1 cellular context compared by ENCODE assay signal in genomic region chr3:43695443-43695842, GRCh38.
TF ChIP-seq lines count a peak whose summit lies in the region.

No MANE protein-coding gene starts in this region.

TF ChIP-seq in K562, 482 proteins besides CTCF, POLR2A, EP300 and RAD21 (continued from another document and continues in another):
- TF ChIP-seq, protein P1, sequence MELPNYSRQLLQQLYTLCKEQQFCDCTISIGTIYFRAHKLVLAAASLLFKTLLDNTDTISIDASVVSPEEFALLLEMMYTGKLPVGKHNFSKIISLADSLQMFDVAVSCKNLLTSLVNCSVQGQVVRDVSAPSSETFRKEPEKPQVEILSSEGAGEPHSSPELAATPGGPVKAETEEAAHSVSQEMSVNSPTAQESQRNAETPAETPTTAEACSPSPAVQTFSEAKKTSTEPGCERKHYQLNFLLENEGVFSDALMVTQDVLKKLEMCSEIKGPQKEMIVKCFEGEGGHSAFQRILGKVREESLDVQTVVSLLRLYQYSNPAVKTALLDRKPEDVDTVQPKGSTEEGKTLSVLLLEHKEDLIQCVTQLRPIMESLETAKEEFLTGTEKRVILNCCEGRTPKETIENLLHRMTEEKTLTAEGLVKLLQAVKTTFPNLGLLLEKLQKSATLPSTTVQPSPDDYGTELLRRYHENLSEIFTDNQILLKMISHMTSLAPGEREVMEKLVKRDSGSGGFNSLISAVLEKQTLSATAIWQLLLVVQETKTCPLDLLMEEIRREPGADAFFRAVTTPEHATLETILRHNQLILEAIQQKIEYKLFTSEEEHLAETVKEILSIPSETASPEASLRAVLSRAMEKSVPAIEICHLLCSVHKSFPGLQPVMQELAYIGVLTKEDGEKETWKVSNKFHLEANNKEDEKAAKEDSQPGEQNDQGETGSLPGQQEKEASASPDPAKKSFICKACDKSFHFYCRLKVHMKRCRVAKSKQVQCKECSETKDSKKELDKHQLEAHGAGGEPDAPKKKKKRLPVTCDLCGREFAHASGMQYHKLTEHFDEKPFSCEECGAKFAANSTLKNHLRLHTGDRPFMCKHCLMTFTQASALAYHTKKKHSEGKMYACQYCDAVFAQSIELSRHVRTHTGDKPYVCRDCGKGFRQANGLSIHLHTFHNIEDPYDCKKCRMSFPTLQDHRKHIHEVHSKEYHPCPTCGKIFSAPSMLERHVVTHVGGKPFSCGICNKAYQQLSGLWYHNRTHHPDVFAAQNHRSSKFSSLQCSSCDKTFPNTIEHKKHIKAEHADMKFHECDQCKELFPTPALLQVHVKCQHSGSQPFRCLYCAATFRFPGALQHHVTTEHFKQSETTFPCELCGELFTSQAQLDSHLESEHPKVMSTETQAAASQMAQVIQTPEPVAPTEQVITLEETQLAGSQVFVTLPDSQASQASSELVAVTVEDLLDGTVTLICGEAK (IDR thresholded peaks at IDR 0.05) = no peak
- TF ChIP-seq, protein P1 (CRISPR knock-in tag; IDR thresholded peaks at IDR 0.05) = no peak
- TF ChIP-seq, protein P2, sequence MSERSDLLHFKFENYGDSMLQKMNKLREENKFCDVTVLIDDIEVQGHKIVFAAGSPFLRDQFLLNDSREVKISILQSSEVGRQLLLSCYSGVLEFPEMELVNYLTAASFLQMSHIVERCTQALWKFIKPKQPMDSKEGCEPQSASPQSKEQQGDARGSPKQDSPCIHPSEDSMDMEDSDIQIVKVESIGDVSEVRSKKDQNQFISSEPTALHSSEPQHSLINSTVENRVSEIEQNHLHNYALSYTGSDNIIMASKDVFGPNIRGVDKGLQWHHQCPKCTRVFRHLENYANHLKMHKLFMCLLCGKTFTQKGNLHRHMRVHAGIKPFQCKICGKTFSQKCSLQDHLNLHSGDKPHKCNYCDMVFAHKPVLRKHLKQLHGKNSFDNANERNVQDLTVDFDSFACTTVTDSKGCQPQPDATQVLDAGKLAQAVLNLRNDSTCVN (CRISPR knock-in tag; IDR thresholded peaks at IDR 0.05) = no peak
- no peak for TF ChIP-seq ZNF146 (CRISPR knock-in tag; IDR thresholded peaks at IDR 0.05; ENCODE audit: unreplicated experiment)
- TF ChIP-seq E2F8 (IDR thresholded peaks at IDR 0.05; ENCODE audit: low read depth, partially characterized antibody) = no peak
- TF ChIP-seq, protein P3, sequence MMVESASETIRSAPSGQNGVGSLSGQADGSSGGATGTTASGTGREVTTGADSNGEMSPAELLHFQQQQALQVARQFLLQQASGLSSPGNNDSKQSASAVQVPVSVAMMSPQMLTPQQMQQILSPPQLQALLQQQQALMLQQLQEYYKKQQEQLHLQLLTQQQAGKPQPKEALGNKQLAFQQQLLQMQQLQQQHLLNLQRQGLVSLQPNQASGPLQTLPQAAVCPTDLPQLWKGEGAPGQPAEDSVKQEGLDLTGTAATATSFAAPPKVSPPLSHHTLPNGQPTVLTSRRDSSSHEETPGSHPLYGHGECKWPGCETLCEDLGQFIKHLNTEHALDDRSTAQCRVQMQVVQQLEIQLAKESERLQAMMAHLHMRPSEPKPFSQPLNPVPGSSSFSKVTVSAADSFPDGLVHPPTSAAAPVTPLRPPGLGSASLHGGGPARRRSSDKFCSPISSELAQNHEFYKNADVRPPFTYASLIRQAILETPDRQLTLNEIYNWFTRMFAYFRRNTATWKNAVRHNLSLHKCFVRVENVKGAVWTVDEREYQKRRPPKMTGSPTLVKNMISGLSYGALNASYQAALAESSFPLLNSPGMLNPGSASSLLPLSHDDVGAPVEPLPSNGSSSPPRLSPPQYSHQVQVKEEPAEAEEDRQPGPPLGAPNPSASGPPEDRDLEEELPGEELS (CRISPR knock-in tag; IDR thresholded peaks at IDR 0.05; ENCODE audit: borderline replicate concordance) = no peak
- no peak for TF ChIP-seq ZNF592 (IDR thresholded peaks at IDR 0.05)
- 0 out of 2 replicates have a peak, but pooled peaks have one; percentile 15 for TF ChIP-seq JUND (IDR thresholded peaks at IDR 0.05; ENCODE audit: borderline replicate concordance, low read depth, low read length)
- no peak; the same call in 2 of the 3 replicates for TF ChIP-seq JUND (tag; IDR thresholded peaks at IDR 0.05; ENCODE audit: borderline replicate concordance, low read depth, low read length)
- TF ChIP-seq, protein P4, sequence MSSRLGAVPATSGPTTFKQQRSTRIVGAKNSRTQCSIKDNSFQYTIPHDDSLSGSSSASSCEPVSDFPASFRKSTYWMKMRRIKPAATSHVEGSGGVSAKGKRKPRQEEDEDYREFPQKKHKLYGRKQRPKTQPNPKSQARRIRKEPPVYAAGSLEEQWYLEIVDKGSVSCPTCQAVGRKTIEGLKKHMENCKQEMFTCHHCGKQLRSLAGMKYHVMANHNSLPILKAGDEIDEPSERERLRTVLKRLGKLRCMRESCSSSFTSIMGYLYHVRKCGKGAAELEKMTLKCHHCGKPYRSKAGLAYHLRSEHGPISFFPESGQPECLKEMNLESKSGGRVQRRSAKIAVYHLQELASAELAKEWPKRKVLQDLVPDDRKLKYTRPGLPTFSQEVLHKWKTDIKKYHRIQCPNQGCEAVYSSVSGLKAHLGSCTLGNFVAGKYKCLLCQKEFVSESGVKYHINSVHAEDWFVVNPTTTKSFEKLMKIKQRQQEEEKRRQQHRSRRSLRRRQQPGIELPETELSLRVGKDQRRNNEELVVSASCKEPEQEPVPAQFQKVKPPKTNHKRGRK (tag; IDR thresholded peaks at IDR 0.05) = no peak
- no peak for TF ChIP-seq ZNF444 (CRISPR knock-in tag; IDR thresholded peaks at IDR 0.05)
- no peak for TF ChIP-seq NRF1 (conservative IDR thresholded peaks at IDR 0.05 in 1 of 2, IDR thresholded peaks at IDR 0.05 in 1 of 2)
- no peak for TF ChIP-seq ZFX (CRISPR knock-in tag; IDR thresholded peaks at IDR 0.05)
- TF ChIP-seq TEAD4 (IDR thresholded peaks at IDR 0.05; ENCODE audit: low read length) = peak; percentile 76
- no peak for TF ChIP-seq TEAD4 (CRISPR knock-in tag; IDR thresholded peaks at IDR 0.05; ENCODE audit: borderline replicate concordance)
- TF ChIP-seq SOX6 (IDR thresholded peaks at IDR 0.05) = peak; percentile 53; the same call in 1 of the 2 replicates
- no peak for TF ChIP-seq ZNF12 (CRISPR knock-in tag; IDR thresholded peaks at IDR 0.05)
- peak; percentile 42; the same call in 1 of the 2 replicates for TF ChIP-seq STAT5A (IDR thresholded peaks at IDR 0.05; ENCODE audit: borderline replicate concordance, low read length)
- TF ChIP-seq NR2C1 (IDR thresholded peaks at IDR 0.05) = no peak
- no peak for TF ChIP-seq NR2C1 (tag; IDR thresholded peaks at IDR 0.05)
- TF ChIP-seq ID3 (CRISPR knock-in tag; IDR thresholded peaks at IDR 0.05) = no peak
- no peak for TF ChIP-seq ID3 (tag; IDR thresholded peaks at IDR 0.05)
- no peak for TF ChIP-seq SIRT6 (IDR thresholded peaks at IDR 0.05; ENCODE audit: low read depth, low read length)
- no peak for TF ChIP-seq TRIM28 (IDR thresholded peaks at IDR 0.05)
- TF ChIP-seq FOXJ2 (tag; IDR thresholded peaks at IDR 0.05) = no peak
- no peak for TF ChIP-seq XRCC5 (IDR thresholded peaks at IDR 0.05; ENCODE audit: low read depth, low read length)
- TF ChIP-seq TCF7 (IDR thresholded peaks at IDR 0.05; ENCODE audit: borderline replicate concordance) = no peak
- TF ChIP-seq ATF7 (IDR thresholded peaks at IDR 0.05) = peak; percentile 64; the same call in 1 of the 2 replicates
- no peak for TF ChIP-seq CCAR2 (IDR thresholded peaks at IDR 0.05; ENCODE audit: low read depth, low read length)
- 0 out of 2 replicates have a peak, but pooled peaks have one; percentile 19 for TF ChIP-seq ZEB2 (IDR thresholded peaks at IDR 0.05)
- TF ChIP-seq CREM (IDR thresholded peaks at IDR 0.05; ENCODE audit: low read depth) = 0 out of 2 replicates have a peak, but pooled peaks have one; percentile 8
- TF ChIP-seq MNT (conservative IDR thresholded peaks at IDR 0.05) = no peak
- peak; percentile 42; the same call in 1 of the 2 replicates for TF ChIP-seq PML (IDR thresholded peaks at IDR 0.05; ENCODE audit: low read length)
- TF ChIP-seq FOXA3 (CRISPR knock-in tag; conservative IDR thresholded peaks at IDR 0.05 in 1 of 2, IDR thresholded peaks at IDR 0.05 in 1 of 2) = no peak
